1 cellular context compared by ENCODE assay signal in the genomic region with DNA sequence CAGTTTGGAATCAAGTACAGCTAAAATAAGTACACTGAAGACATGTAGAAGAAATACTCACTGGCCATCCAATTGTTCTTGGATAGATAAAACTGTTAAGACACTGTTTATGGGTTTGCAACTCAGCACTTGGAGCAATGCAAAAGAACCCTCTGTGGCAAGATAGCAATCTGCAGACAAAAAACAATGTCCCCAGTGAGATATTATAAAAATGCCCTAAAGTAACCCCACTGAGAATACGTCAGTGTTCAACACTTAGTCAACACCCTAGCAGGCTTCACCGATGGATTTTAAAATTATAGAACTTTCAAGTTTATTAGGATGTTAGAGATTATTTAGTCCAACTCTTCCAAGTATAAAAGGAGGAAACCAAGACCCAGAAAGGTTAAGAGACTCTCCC.
TF ChIP-seq lines count a peak whose summit lies in the region.

No MANE protein-coding gene starts in this region.

TF ChIP-seq in WTC11, 78 proteins besides CTCF, POLR2A, EP300 and RAD21 (continued from another document):
- TF ChIP-seq, protein P1, sequence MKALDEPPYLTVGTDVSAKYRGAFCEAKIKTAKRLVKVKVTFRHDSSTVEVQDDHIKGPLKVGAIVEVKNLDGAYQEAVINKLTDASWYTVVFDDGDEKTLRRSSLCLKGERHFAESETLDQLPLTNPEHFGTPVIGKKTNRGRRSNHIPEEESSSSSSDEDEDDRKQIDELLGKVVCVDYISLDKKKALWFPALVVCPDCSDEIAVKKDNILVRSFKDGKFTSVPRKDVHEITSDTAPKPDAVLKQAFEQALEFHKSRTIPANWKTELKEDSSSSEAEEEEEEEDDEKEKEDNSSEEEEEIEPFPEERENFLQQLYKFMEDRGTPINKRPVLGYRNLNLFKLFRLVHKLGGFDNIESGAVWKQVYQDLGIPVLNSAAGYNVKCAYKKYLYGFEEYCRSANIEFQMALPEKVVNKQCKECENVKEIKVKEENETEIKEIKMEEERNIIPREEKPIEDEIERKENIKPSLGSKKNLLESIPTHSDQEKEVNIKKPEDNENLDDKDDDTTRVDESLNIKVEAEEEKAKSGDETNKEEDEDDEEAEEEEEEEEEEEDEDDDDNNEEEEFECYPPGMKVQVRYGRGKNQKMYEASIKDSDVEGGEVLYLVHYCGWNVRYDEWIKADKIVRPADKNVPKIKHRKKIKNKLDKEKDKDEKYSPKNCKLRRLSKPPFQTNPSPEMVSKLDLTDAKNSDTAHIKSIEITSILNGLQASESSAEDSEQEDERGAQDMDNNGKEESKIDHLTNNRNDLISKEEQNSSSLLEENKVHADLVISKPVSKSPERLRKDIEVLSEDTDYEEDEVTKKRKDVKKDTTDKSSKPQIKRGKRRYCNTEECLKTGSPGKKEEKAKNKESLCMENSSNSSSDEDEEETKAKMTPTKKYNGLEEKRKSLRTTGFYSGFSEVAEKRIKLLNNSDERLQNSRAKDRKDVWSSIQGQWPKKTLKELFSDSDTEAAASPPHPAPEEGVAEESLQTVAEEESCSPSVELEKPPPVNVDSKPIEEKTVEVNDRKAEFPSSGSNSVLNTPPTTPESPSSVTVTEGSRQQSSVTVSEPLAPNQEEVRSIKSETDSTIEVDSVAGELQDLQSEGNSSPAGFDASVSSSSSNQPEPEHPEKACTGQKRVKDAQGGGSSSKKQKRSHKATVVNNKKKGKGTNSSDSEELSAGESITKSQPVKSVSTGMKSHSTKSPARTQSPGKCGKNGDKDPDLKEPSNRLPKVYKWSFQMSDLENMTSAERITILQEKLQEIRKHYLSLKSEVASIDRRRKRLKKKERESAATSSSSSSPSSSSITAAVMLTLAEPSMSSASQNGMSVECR (CRISPR knock-in tag; IDR thresholded peaks at IDR 0.05; ENCODE audit: borderline replicate concordance) = no peak
- no peak for TF ChIP-seq ZNF317 (CRISPR knock-in tag; IDR thresholded peaks at IDR 0.05; ENCODE audit: borderline replicate concordance, low read depth)
- TF ChIP-seq ERG (CRISPR knock-in tag; IDR thresholded peaks at IDR 0.05) = no peak
